Comparison of ENCODE assay signal across 8 cellular contexts in genomic region chrX:54529166-54529558, GRCh38. TPM values are rescaled to one million over a fixed set of nuclear protein-coding genes. Genes with fewer than 3 reads are reported as not detected.
DNase-seq lines count a peak whose midpoint lies in the region; ATAC-seq and TF ChIP-seq lines count a peak whose summit lies in the region.

No MANE protein-coding gene starts in this region.

- H3K27me3 Mint-ChIP-seq in activated T-helper 17 cell treated with anti-CD3 and anti-CD28 coated beads, Interleukin-2, amount 50 U/mL, for 72 hours, result no peaks in the 10 kb centered on the region

- peak overlapping the region in 1 of 2 donors; percentile 22 for H3K9ac ChIP-seq in liver (ENCODE audit: low read depth in 1 of 2, low read length in 2 of 2)

- H3K27ac ChIP-seq in heart right ventricle (peak overlapping the region in 8 of 10 donors; percentile 74 to 93 (median 92)), liver (ENCODE audit: low read depth in 1 of 2, low read length in 2 of 2) (peak overlapping the region in 1 of 2 donors; percentile 85), uterus (peak overlapping the region; percentile 79 to 83)

- H3K27ac Mint-ChIP-seq in activated T-helper 17 cell treated with anti-CD3 and anti-CD28 coated beads, Interleukin-2, amount 50 U/mL, for 72 hours, result peak overlapping the region; percentile 89

- H3K9me3 ChIP-seq in heart right ventricle, result peaks cover 0 to 6% (median 0%) of the 10 kb centered on the region in 11 donors
- H3K9me3 ChIP-seq in liver (ENCODE audit: control insufficient read depth in 4 of 4, low read length in 3 of 4), result peaks cover 0 to 4% (median 0%) of the 10 kb centered on the region in 4 donors
- no peaks in the 10 kb centered on the region for H3K9me3 ChIP-seq in uterus

- WGBS in heart right ventricle, 2 donors, result 29 to 39% methylated on average over 4 of the region's 4 CpGs
- 66% methylated on average over 4 of the region's 4 CpGs for WGBS in liver

- no peaks in the 10 kb centered on the region for H3K9me3 Mint-ChIP-seq in activated T-helper 17 cell treated with anti-CD3 and anti-CD28 coated beads, Interleukin-2, amount 50 U/mL, for 72 hours

- H3K36me3 ChIP-seq in heart right ventricle (peaks cover 0 to 18% (median 0%) of the 10 kb centered on the region in 9 donors), liver (ENCODE audit: control insufficient read depth in 4 of 4, insufficient read depth in 3 of 4, low read depth in 1 of 4, low read length in 3 of 4) (peaks cover 0 to 2% (median under 1%) of the 10 kb centered on the region in 4 donors), uterus (no peaks in the 10 kb centered on the region)

- intact Hi-C loops in heart right ventricle (cut with DNase I), result loop anchor here in 1 of 10 donors (2.0 kb wide), 1 partner anchor 36 kb away; no protein-coding TSS in a partner anchor
- intact Hi-C loops in left cardiac atrium (cut with DNase I), result no loop called here
- intact Hi-C loops in uterus (cut with DNase I; ENCODE audit: low total_unique reads), result no loop called here

- peak overlapping the region in 9 of 10 donors; percentile 62 to 79 (median 74) for H3K4me3 ChIP-seq in heart right ventricle
- H3K4me3 ChIP-seq in liver (ENCODE audit: low read depth in 1 of 3, low read length in 3 of 3), result peak overlapping the region in 2 of 3 donors; percentile 64 to 79
- H3K4me3 ChIP-seq in uterus, result peak overlapping the region; percentile 46 to 70

- peak overlapping the region; percentile 90 for H3K4me3 Mint-ChIP-seq in activated T-helper 17 cell treated with anti-CD3 and anti-CD28 coated beads, Interleukin-2, amount 50 U/mL, for 72 hours

- no peak for ATAC-seq in heart right ventricle
- ATAC-seq in left cardiac atrium, result no peak
- ATAC-seq in activated T-helper 17 cell treated with anti-CD3 and anti-CD28 coated beads, Interleukin-2, amount 50 U/mL, for 72 hours (replicated peaks), result no peak

- no peak for TF ChIP-seq RAD21 in liver (IDR thresholded peaks at IDR 0.05)

- peaks cover 38% of the 10 kb centered on the region for H3K36me3 Mint-ChIP-seq in activated T-helper 17 cell treated with anti-CD3 and anti-CD28 coated beads, Interleukin-2, amount 50 U/mL, for 72 hours (ENCODE audit: low read depth)

- no peaks in the 10 kb centered on the region for H3K27me3 ChIP-seq in heart right ventricle
- H3K27me3 ChIP-seq in liver (ENCODE audit: control insufficient read depth in 4 of 4, insufficient read depth in 4 of 4, low read length in 3 of 4), result no peaks in the 10 kb centered on the region
- no peaks in the 10 kb centered on the region for H3K27me3 ChIP-seq in uterus

- TF ChIP-seq CTCF in heart right ventricle (IDR thresholded peaks at IDR 0.05) (no peak), liver (IDR thresholded peaks at IDR 0.05; ENCODE audit: low read depth, low read length, missing input control) (no peak), uterus (IDR thresholded peaks at IDR 0.05) (no peak)

- peaks cover 0 to 20% (median 7%) of the 10 kb centered on the region in 9 donors for H3K4me1 ChIP-seq in heart right ventricle
- peaks cover 5 to 10% (median 8%) of the 10 kb centered on the region in 4 donors for H3K4me1 ChIP-seq in liver (ENCODE audit: control insufficient read depth in 4 of 4, insufficient read depth in 4 of 4, low read length in 3 of 4)
- H3K4me1 ChIP-seq in uterus, result no peaks in the 10 kb centered on the region

- TF ChIP-seq POLR2A in uterus (IDR thresholded peaks at IDR 0.05), result no peak

- no peak for DNase-seq in heart right ventricle
- DNase-seq in left cardiac atrium, result no peak
- no peak for DNase-seq in uterus
- DNase-seq in dedifferentiated amniotic fluid mesenchymal stem cell (ENCODE audit: extremely low spot score), result no peak
- DNase-seq in NCI-H226, result no peak
- DNase-seq in GOT3 (lab: John Stamatoyannopoulos, UW), result no peak

- peaks cover 9% of the 10 kb centered on the region for H3K4me1 Mint-ChIP-seq in activated T-helper 17 cell treated with anti-CD3 and anti-CD28 coated beads, Interleukin-2, amount 50 U/mL, for 72 hours

TF ChIP-seq in liver, 16 proteins besides CTCF, POLR2A, EP300 and RAD21:
- TF ChIP-seq ZBTB33 (IDR thresholded peaks at IDR 0.05) (no peak), JUND (IDR thresholded peaks at IDR 0.05) (no peak), NR2F2 (IDR thresholded peaks at IDR 0.05) (no peak), EGR1 (IDR thresholded peaks at IDR 0.05; ENCODE audit: low read depth in 2 of 2) (no peak), TAF1 (conservative IDR thresholded peaks at IDR 0.05) (no peak), YY1 (IDR thresholded peaks at IDR 0.05) (no peak), ATF3 (IDR thresholded peaks at IDR 0.05) (no peak), SP1 (IDR thresholded peaks at IDR 0.05) (no peak), REST (IDR thresholded peaks at IDR 0.05) (no peak)

RNA-seq across cellular contexts. Expression of gene GNL3L, which starts 0.9 kb away (rescaled TPM):
- 10 to 100 TPM; 22.8 to 47.2 (median 33.2) TPM for total RNA-seq in heart right ventricle
- polyA plus RNA-seq in heart right ventricle, result 10 to 100 TPM in 1 of 2 donors, 1 to 10 TPM in 1; 3.9 to 10.7 TPM
- total RNA-seq in left cardiac atrium, result 10 to 100 TPM; 20.5 to 26.4 TPM
- 10 to 100 TPM; 37.7 to 71.9 TPM for total RNA-seq in activated T-helper 17 cell treated with anti-CD3 and anti-CD28 coated beads, Interleukin-2, amount 50 U/mL, for 72 hours
- total RNA-seq in liver, result 10 to 100 TPM; 18.1 to 22.1 TPM
- 1 to 10 TPM; 3.8 to 4.7 TPM for polyA plus RNA-seq in liver
- 10 to 100 TPM in 3 of 4 donors, 1 to 10 TPM in 1; 8.5 to 39.6 (median 34.5) TPM for total RNA-seq in uterus

RNA-seq across cellular contexts. Expression of gene FGD1, which starts 33.1 kb away (rescaled TPM):
- 1 to 10 TPM; 4.4 to 6.6 (median 5.3) TPM for total RNA-seq in heart right ventricle
- 1 to 10 TPM; 2.8 to 4.3 TPM for polyA plus RNA-seq in heart right ventricle
- 1 to 10 TPM; 4.6 to 5.3 TPM for total RNA-seq in left cardiac atrium
- under 1 TPM in 1 of 2 donors, not detected in 1; 0.24 TPM for total RNA-seq in activated T-helper 17 cell treated with anti-CD3 and anti-CD28 coated beads, Interleukin-2, amount 50 U/mL, for 72 hours
- total RNA-seq in liver, result under 1 TPM; 0.50 to 0.89 TPM
- under 1 TPM; 0.32 to 0.66 TPM for polyA plus RNA-seq in liver
- 10 to 100 TPM in 2 of 4 donors, 1 to 10 TPM in 1, under 1 TPM in 1; 0.51 to 14.6 (median 9.0) TPM for total RNA-seq in uterus
